ENCODE assay signal across 19 cellular contexts in the genomic region with DNA sequence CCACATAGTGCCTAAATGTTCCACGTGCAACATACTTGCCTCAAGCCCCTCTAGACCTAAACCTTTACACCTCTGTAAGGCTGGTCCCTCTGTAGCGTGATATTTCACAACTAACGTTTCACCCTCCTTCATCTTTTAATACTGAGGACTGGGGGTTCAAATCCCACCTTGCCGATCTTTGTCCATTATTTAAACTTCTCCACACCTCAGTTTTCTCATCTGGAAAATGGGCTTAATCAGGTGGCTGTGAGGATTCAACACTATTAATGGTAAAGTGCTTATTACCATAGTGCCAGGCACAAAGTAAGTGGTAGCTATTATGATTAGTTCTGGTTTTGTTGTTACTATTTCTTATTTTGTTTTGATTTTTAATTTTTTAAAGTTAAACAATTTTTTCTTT. TPM values are rescaled to one million over a fixed set of nuclear protein-coding genes. Genes with fewer than 3 reads are reported as not detected.
DNase-seq lines count a peak whose midpoint lies in the region; ATAC-seq, FAIRE-seq and TF ChIP-seq lines count a peak whose summit lies in the region.
"Had no signal": no experiment of that assay in that cellular context is flagged by ENCODE, and none has a peak within 500 bp of the region (broad histone marks: within the 10 kb centered on the region; RNA-seq: fewer than 3 reads in every experiment).

No MANE protein-coding gene starts in this region.

- H3K23me2 ChIP-seq in H1 (ENCODE audit: low read depth, low read length), result no peaks in the 10 kb centered on the region; the same call in 1 of the 2 replicates

- H3K36me3 Mint-ChIP-seq in CD4-positive, alpha-beta memory T cell, result no peaks in the 10 kb centered on the region
- H3K36me3 Mint-ChIP-seq: CD8-positive, alpha-beta T cell had no signal

- BruUV-seq in HCT116 (replicated peaks; lab: Mats Ljungman, UMichigan), result no TSS peak

- H3K9me2 ChIP-seq in HCT116 (ENCODE audit: insufficient read depth), result no peaks in the 10 kb centered on the region

- no peaks in the 10 kb centered on the region for H4K20me1 ChIP-seq in HCT116 (ENCODE audit: insufficient read depth)
- H4K20me1 ChIP-seq in H1 (replicated peaks in 1 of 2; ENCODE audit: control insufficient read depth in 1 of 2, insufficient read depth in 2 of 2, low read length in 2 of 2), result no peaks in the 10 kb centered on the region

- DNase-seq in A549 (ENCODE audit: low read depth in 1 of 2, low spot score in 1 of 2) (no peak), HCT116 (ENCODE audit: low read depth, low spot score) (no peak), H1 (ENCODE audit: low read depth in 1 of 2, low spot score in 2 of 2) (no peak)
- DNase-seq in CD4-positive, alpha-beta memory T cell, result no peak
- DNase-seq: 8988T; C1 segment of cervical spinal cord; Caco-2; CD8-positive, alpha-beta T cell; DMS153; DND-41; GM23248 had no signal

- H2BK20ac ChIP-seq in H1 (ENCODE audit: low read length), result no peak overlapping the region

- H3K9me3 ChIP-seq in A549 (no peaks in the 10 kb centered on the region), HCT116 (ENCODE audit: control insufficient read depth in 1 of 2, insufficient read depth in 1 of 2, low read depth in 1 of 2, low read length in 2 of 2) (no peaks in the 10 kb centered on the region), H1 (ENCODE audit: insufficient read depth in 2 of 2, low read depth in 1 of 2, low read length in 1 of 2) (no peaks in the 10 kb centered on the region)
- no peaks in the 10 kb centered on the region for H3K9me3 ChIP-seq in CD4-positive, alpha-beta memory T cell (ENCODE audit: control insufficient read depth in 1 of 2, low read length in 2 of 2)
- H3K9me3 ChIP-seq: Caco-2, HAP-1 had no signal

- intact Hi-C loops in HCT116 (cut with micrococcal nuclease), result no loop called here
- intact Hi-C loops in CD4-positive, alpha-beta memory T cell (cut with micrococcal nuclease), result no loop called here

- no peak overlapping the region for H2BK15ac ChIP-seq in H1 (ENCODE audit: low read length)

- no peak overlapping the region for H3K23ac ChIP-seq in H1 (ENCODE audit: insufficient read length)

- TF ChIP-seq CTCF in A549 (IDR thresholded peaks at IDR 0.05) (no peak), HCT116 (IDR thresholded peaks at IDR 0.05 in 2 of 3, conservative IDR thresholded peaks at IDR 0.05 in 1 of 3; ENCODE audit: borderline replicate concordance in 1 of 3, insufficient read depth in 1 of 3, low read depth in 2 of 3, low read length in 2 of 3) (no peak), H1 (IDR thresholded peaks at IDR 0.05; ENCODE audit: control extremely low read depth in 1 of 3, insufficient read depth in 1 of 3, low read depth in 1 of 3, low read length in 3 of 3) (no peak)

- H3K56ac ChIP-seq in H1 (replicated peaks; ENCODE audit: insufficient read length, low read depth, low read length), result no peak overlapping the region

- H3K4me2 ChIP-seq in A549 (no peak overlapping the region), HCT116 (ENCODE audit: low read length) (peak overlapping the region; percentile 66; the same call in 1 of the 2 replicates), H1 (ENCODE audit: insufficient read depth in 1 of 2, low read depth in 2 of 2, low read length in 2 of 2) (no peak overlapping the region)

- H2BK5ac ChIP-seq in H1 (ENCODE audit: low read depth, low read length), result no peak overlapping the region

- H4K91ac ChIP-seq in H1 (replicated peaks; ENCODE audit: insufficient read length, low read length), result no peak overlapping the region

- no peak overlapping the region for H3K14ac ChIP-seq in H1 (ENCODE audit: insufficient read length)

- no peak overlapping the region for H4K5ac ChIP-seq in H1 (ENCODE audit: insufficient read length, low read depth, low read length)

- H3K27ac ChIP-seq in A549 (peak overlapping the region; percentile 78 to 99; a peak in 5 of 6 replicates), HCT116 (ENCODE audit: low read depth, low read length) (no peak overlapping the region), H1 (ENCODE audit: low read depth, low read length) (no peak overlapping the region)
- H3K27ac ChIP-seq in CD4-positive, alpha-beta memory T cell (ENCODE audit: low read depth, low read length), result no peak overlapping the region
- H3K27ac ChIP-seq: GM23248 had no signal

- no peak overlapping the region for H4K8ac ChIP-seq in H1 (ENCODE audit: extremely low read depth, insufficient read depth, low read length)

- RAD21 ChIA-PET in HCT116 (lab: Charles Lee; ENCODE audit: low non-redundant PET in 1 of 2, low total read pairs in 2 of 2, uncharacterized antibody in 2 of 2, unreplicated experiment in 2 of 2), result no interaction called here

- no peaks in the 10 kb centered on the region for H3K36me3 ChIP-seq in HCT116 (ENCODE audit: control insufficient read depth in 1 of 2, insufficient read depth in 2 of 2, low read length in 2 of 2)
- no peaks in the 10 kb centered on the region for H3K36me3 ChIP-seq in H1 (ENCODE audit: control insufficient read depth in 2 of 4, insufficient read depth in 4 of 4, low read length in 3 of 4)
- H3K36me3 ChIP-seq in CD4-positive, alpha-beta memory T cell (ENCODE audit: insufficient read depth, low read length), result no peaks in the 10 kb centered on the region
- H3K36me3 ChIP-seq: HAP-1 had no signal

- H3K4me3 ChIP-seq in A549, result no peak overlapping the region
- no peak overlapping the region for H3K4me3 ChIP-seq in HCT116 (replicated peaks in 1 of 2; ENCODE audit: low read depth in 1 of 2, low read length in 2 of 2)
- no peak overlapping the region for H3K4me3 ChIP-seq in H1 (ENCODE audit: extremely low read depth in 1 of 4, insufficient read depth in 2 of 4, low read depth in 3 of 4, low read length in 4 of 4)
- H3K4me3 ChIP-seq in CD4-positive, alpha-beta memory T cell (ENCODE audit: low read length in 2 of 2), result no peak overlapping the region
- H3K4me3 ChIP-seq: GM23248, HAP-1 had no signal

- no peak overlapping the region for H3K4me3 Mint-ChIP-seq in CD4-positive, alpha-beta memory T cell
- H3K4me3 Mint-ChIP-seq: CD8-positive, alpha-beta T cell had no signal

- peaks cover 7 to 16% (median 8%) of the 10 kb centered on the region in 4 donors for H3K4me1 Mint-ChIP-seq in CD4-positive, alpha-beta memory T cell

- CTCF ChIA-PET in A549 (lab: Yijun Ruan, JAX), result interaction anchor here (1.5 to 5.9 kb wide), 2 partner anchors 31 to 76 kb away, joined by 4 to 46 read pairs; no protein-coding TSS in a partner anchor
- CTCF ChIA-PET in HCT116 (lab: Charles Lee), result no interaction called here
- CTCF ChIA-PET in H1 (lab: Charles Lee; ENCODE audit: partially characterized antibody), result interaction anchor here (0.6 to 6.0 kb wide), 8 partner anchors 12 to 876 kb away, joined by 3 to 26 read pairs (median 4); partner anchors contain the start of gene NFILZ
- CTCF ChIA-PET in CD4-positive, alpha-beta memory T cell (lab: Charles Lee; ENCODE audit: partially characterized antibody), result interaction anchor here (1.6 kb wide), 1 partner anchor 40 kb away, joined by 3 read pairs; no protein-coding TSS in a partner anchor

- 93% methylated on average over 4 of the region's 4 CpGs for WGBS in A549 (ENCODE audit: missing lambda C conversion rate)
- WGBS in H1 (ENCODE audit: extremely low coverage in 1 of 2, insufficient coverage in 1 of 2, insufficient read length in 1 of 2, insufficient replicate concordance in 2 of 2, low coverage in 1 of 2, low lambda C conversion rate in 2 of 2, missing lambda C conversion rate in 1 of 2), 2 experiments, result 86% methylated on average over 4 of the region's 4 CpGs; no CpG with 5 or more reads in 1 of the 2 experiments

- H3K79me1 ChIP-seq in H1 (ENCODE audit: low read depth, low read length), result no peaks in the 10 kb centered on the region

- TF ChIP-seq RAD21 in A549 (conservative IDR thresholded peaks at IDR 0.05 in 1 of 2, IDR thresholded peaks at IDR 0.05 in 1 of 2), result no peak
- TF ChIP-seq RAD21 in HCT116 (IDR thresholded peaks at IDR 0.05; ENCODE audit: low read depth), result no peak
- no peak for TF ChIP-seq RAD21 in H1 (IDR thresholded peaks at IDR 0.05 in 1 of 2, conservative IDR thresholded peaks at IDR 0.05 in 1 of 2; ENCODE audit: low read depth in 2 of 2, low read length in 2 of 2)

- H2BK12ac ChIP-seq in H1 (ENCODE audit: low read depth, low read length), result no peak overlapping the region

- ATAC-seq in A549 (no peak), HCT116 (no peak), HG03196 (IDR thresholded peaks at IDR 0.05; ENCODE audit: unreplicated experiment) (no peak)
- ATAC-seq: CD8-positive, alpha-beta T cell had no signal

- no peaks in the 10 kb centered on the region for H3K27me3 ChIP-seq in HCT116 (ENCODE audit: insufficient read depth, low read length)
- no peaks in the 10 kb centered on the region for H3K27me3 ChIP-seq in H1 (replicated peaks in 1 of 4; ENCODE audit: control insufficient read depth in 3 of 4, extremely low read depth in 1 of 4, insufficient read depth in 3 of 4, low read length in 3 of 4)
- H3K27me3 ChIP-seq in CD4-positive, alpha-beta memory T cell (ENCODE audit: insufficient read depth, low read length), result no peaks in the 10 kb centered on the region

- H2AFZ ChIP-seq in HCT116 (ENCODE audit: low read depth, low read length, poor library complexity, severe bottlenecking), result no peak overlapping the region
- no peak overlapping the region for H2AFZ ChIP-seq in H1 (ENCODE audit: low read length)
- H2AFZ ChIP-seq: GM23248 had no signal

- H3K4me1 ChIP-seq in A549 (peaks cover 37% of the 10 kb centered on the region), HCT116 (ENCODE audit: control insufficient read depth in 1 of 2, insufficient read depth in 2 of 2, low read length in 2 of 2) (peaks cover 3 to 19% of the 10 kb centered on the region in 2 experiments; a peak in 3 of 4 replicates), H1 (replicated peaks in 1 of 4; ENCODE audit: control insufficient read depth in 3 of 4, insufficient read depth in 4 of 4, low read length in 3 of 4) (no peaks in the 10 kb centered on the region)
- peaks cover 10% of the 10 kb centered on the region for H3K4me1 ChIP-seq in CD4-positive, alpha-beta memory T cell (ENCODE audit: insufficient read depth, low read length)
- H3K4me1 ChIP-seq: Caco-2, HAP-1 had no signal

- H3K27ac Mint-ChIP-seq in CD4-positive, alpha-beta memory T cell, result no peak overlapping the region
- H3K27ac Mint-ChIP-seq: CD8-positive, alpha-beta T cell had no signal

- H3K9me3 Mint-ChIP-seq in CD4-positive, alpha-beta memory T cell, result peaks cover 0 to 1% (median 0%) of the 10 kb centered on the region in 8 donors
- H3K9me3 Mint-ChIP-seq: CD8-positive, alpha-beta T cell had no signal

- TF ChIP-seq POLR2A in A549 (IDR thresholded peaks at IDR 0.05; ENCODE audit: low read length), result no peak
- no peak for TF ChIP-seq POLR2A in HCT116 (IDR thresholded peaks at IDR 0.05; ENCODE audit: borderline replicate concordance, extremely low read depth, insufficient read depth, insufficient read length)
- TF ChIP-seq POLR2A in H1 (IDR thresholded peaks at IDR 0.05; ENCODE audit: control extremely low read depth in 1 of 2, low read depth in 2 of 2, low read length in 2 of 2), result no peak

- no peak overlapping the region for H3K18ac ChIP-seq in H1 (ENCODE audit: extremely low read depth, low read length)

- H2AK5ac ChIP-seq in H1 (ENCODE audit: low read depth, low read length), result no peak overlapping the region

- H3K4ac ChIP-seq in H1 (replicated peaks; ENCODE audit: insufficient read length, low read depth, low read length), result no peak overlapping the region

- FAIRE-seq in A549 (lab: Jason Lieb, UNC) (no peak), H1 (lab: Jason Lieb, UNC) (no peak)
- FAIRE-seq: G401.6, GM12892, GM19239, H54 had no signal

- no peak overlapping the region for H2BK120ac ChIP-seq in H1 (replicated peaks; ENCODE audit: low read depth, low read length)

- H3K79me2 ChIP-seq in HCT116 (ENCODE audit: insufficient read depth, low read length), result no peaks in the 10 kb centered on the region
- H3K79me2 ChIP-seq in H1 (ENCODE audit: control insufficient read depth in 1 of 2, insufficient read depth in 2 of 2, low read length in 2 of 2), result no peaks in the 10 kb centered on the region

- H3K9ac ChIP-seq in HCT116 (ENCODE audit: low read length), result no peak overlapping the region
- H3K9ac ChIP-seq in H1 (replicated peaks in 1 of 4; ENCODE audit: extremely low read depth in 1 of 4, low read depth in 3 of 4, low read length in 3 of 4), result no peak overlapping the region
- H3K9ac ChIP-seq: GM23248 had no signal

- no peak for TF ChIP-seq EP300 in A549 (IDR thresholded peaks at IDR 0.05)
- TF ChIP-seq EP300 in H1 (IDR thresholded peaks at IDR 0.05; ENCODE audit: borderline replicate concordance in 1 of 2, low read depth in 2 of 2, low read length in 2 of 2), result no peak

- peaks cover 3 to 9% of the 10 kb centered on the region in 2 donors for H3K27me3 Mint-ChIP-seq in CD4-positive, alpha-beta memory T cell

- POLR2A ChIA-PET in A549 (lab: Yijun Ruan, JAX) (no interaction called here), HCT116 (lab: Charles Lee) (no interaction called here), H1 (lab: Charles Lee; ENCODE audit: partially characterized antibody) (interaction anchor here (0.6 to 1.6 kb wide), 3 partner anchors 9 to 27 kb away, joined by 3 to 4 read pairs (median 4); no protein-coding TSS in a partner anchor)
- POLR2A ChIA-PET in CD4-positive, alpha-beta memory T cell (lab: Charles Lee; ENCODE audit: partially characterized antibody), result no interaction called here

RNA-seq across cellular contexts. Expression of gene ADAMTS10, which starts 7.5 kb away (rescaled TPM):
- 26.7 and 33.2 TPM in 2 replicates for polyA plus RNA-seq in A549 (2011; rRNA removed)
- polyA plus RNA-seq in A549 (2012; cell fraction: cytosol; rRNA removed), result 23.0 and 34.1 TPM in 2 replicates
- 263 and 313 TPM in 2 replicates for polyA plus RNA-seq in A549 (2012; cell fraction: nucleus; rRNA removed)
- polyA plus RNA-seq in A549 (2017; fragmentation: RNase III; extraction: RNeasy Plus Mini Kit Qiagen cat#74134 plus additional on column Dnase treatment), result 39.0 to 73.0 TPM (median 49.3 TPM) in 3 replicates
- polyA minus RNA-seq in A549 (2011; rRNA and poly(A)+ RNA removed), result 28.3 and 29.4 TPM in 2 replicates
- 10.2 TPM for total RNA-seq in HCT116 (2021; ENCODE audit: unreplicated experiment)
- 8.4 TPM in 2 replicates for polyA plus RNA-seq in HCT116 (2012)
- total RNA-seq in H1 (2021; fragmentation: NEBNext Ultra II Directional; extraction: Animal tissue kit (Norgen Biotek cat#: 25700)), result 14.0 and 17.4 TPM in 2 replicates
- polyA plus RNA-seq in H1 (2011; rRNA removed), result 6.9 and 16.1 TPM in 2 replicates
- 14.8 TPM for polyA plus RNA-seq in H1 (2011; cell fraction: cytosol; rRNA removed)
- 78.6 TPM for polyA plus RNA-seq in H1 (2011; cell fraction: nucleus; rRNA removed)
- 8.6 to 15.2 TPM (median 12.4 TPM) in 4 replicates for polyA plus RNA-seq in H1 (2012, experiment 1 of 2)
- polyA plus RNA-seq in H1 (2012, experiment 2 of 2), result 3.7 TPM
- polyA plus RNA-seq in H1 (2013, experiment 1 of 2), result 13.2 TPM
- polyA plus RNA-seq in H1 (2013, experiment 2 of 2), result 11.6 TPM
- polyA minus RNA-seq in H1 (2011; rRNA and poly(A)+ RNA removed), result 9.3 and 10.6 TPM in 2 replicates
- polyA minus RNA-seq in H1 (2011; cell fraction: cytosol; rRNA and poly(A)+ RNA removed), result 7.6 TPM
- polyA minus RNA-seq in H1 (2011; cell fraction: nucleus; rRNA and poly(A)+ RNA removed), result 30.6 TPM
- total RNA-seq in CD4-positive, alpha-beta memory T cell, result 10 to 100 TPM; 66.0 to 67.2 TPM
- 1 to 10 TPM in 1 of 2 donors, under 1 TPM in 1; 0.59 to 2.2 TPM for polyA plus RNA-seq in CD4-positive, alpha-beta memory T cell

RNA-seq across cellular contexts. Expression of gene NFILZ, which starts 12.4 kb away (rescaled TPM):
- polyA plus RNA-seq in A549 (2011; rRNA removed) (not detected in 2 replicates), A549 (2017; fragmentation: RNase III; extraction: RNeasy Plus Mini Kit Qiagen cat#74134 plus additional on column Dnase treatment) (not detected in 3 replicates), H1 (2011; rRNA removed) (not detected in 2 replicates)
- polyA plus RNA-seq in A549 (2012; cell fraction: cytosol; rRNA removed), result not detected in 2 replicates
- not detected in 2 replicates for polyA plus RNA-seq in A549 (2012; cell fraction: nucleus; rRNA removed)
- not detected in 2 replicates for polyA minus RNA-seq in A549 (2011; rRNA and poly(A)+ RNA removed)
- total RNA-seq in HCT116 (2021; ENCODE audit: unreplicated experiment), result not detected
- not detected in 2 replicates for polyA plus RNA-seq in HCT116 (2012)
- not detected in 2 replicates for total RNA-seq in H1 (2021; fragmentation: NEBNext Ultra II Directional; extraction: Animal tissue kit (Norgen Biotek cat#: 25700))
- polyA plus RNA-seq in H1 (2011; cell fraction: cytosol; rRNA removed), result not detected
- not detected for polyA plus RNA-seq in H1 (2011; cell fraction: nucleus; rRNA removed)
- not detected in 4 replicates for polyA plus RNA-seq in H1 (2012, experiment 1 of 2)
- polyA plus RNA-seq in H1 (2012, experiment 2 of 2), result not detected
- not detected for polyA plus RNA-seq in H1 (2013, experiment 1 of 2)
- not detected for polyA plus RNA-seq in H1 (2013, experiment 2 of 2)
- polyA minus RNA-seq in H1 (2011; rRNA and poly(A)+ RNA removed), result not detected in 2 replicates
- polyA minus RNA-seq in H1 (2011; cell fraction: cytosol; rRNA and poly(A)+ RNA removed), result not detected
- not detected for polyA minus RNA-seq in H1 (2011; cell fraction: nucleus; rRNA and poly(A)+ RNA removed)
- not detected for total RNA-seq in CD4-positive, alpha-beta memory T cell
- polyA plus RNA-seq in CD4-positive, alpha-beta memory T cell, result not detected
- total RNA-seq: A673; Caco-2; CD8-positive, alpha-beta T cell; GM23248 had no signal
- polyA plus RNA-seq: BJ, GM23248 had no signal

RNA-seq across cellular contexts. Expression of gene MYO1F, which starts 40.7 kb away (rescaled TPM):
- polyA plus RNA-seq in A549 (2011; rRNA removed) (0.37 and 0.95 TPM in 2 replicates), A549 (2017; fragmentation: RNase III; extraction: RNeasy Plus Mini Kit Qiagen cat#74134 plus additional on column Dnase treatment) (0.17 to 0.24 TPM (median 0.23 TPM) in 3 replicates), H1 (2011; rRNA removed) (1.4 and 3.1 TPM in 2 replicates)
- 0.45 TPM in 2 replicates for polyA plus RNA-seq in A549 (2012; cell fraction: cytosol; rRNA removed)
- 0.60 and 0.76 TPM in 2 replicates for polyA plus RNA-seq in A549 (2012; cell fraction: nucleus; rRNA removed)
- 1.2 and 1.9 TPM in 2 replicates for polyA minus RNA-seq in A549 (2011; rRNA and poly(A)+ RNA removed)
- 0.39 TPM for total RNA-seq in HCT116 (2021; ENCODE audit: unreplicated experiment)
- polyA plus RNA-seq in HCT116 (2012), result 1.6 and 2.3 TPM in 2 replicates
- total RNA-seq in H1 (2021; fragmentation: NEBNext Ultra II Directional; extraction: Animal tissue kit (Norgen Biotek cat#: 25700)), result 2.2 and 4.6 TPM in 2 replicates
- polyA plus RNA-seq in H1 (2011; cell fraction: cytosol; rRNA removed), result 1.6 TPM
- polyA plus RNA-seq in H1 (2011; cell fraction: nucleus; rRNA removed), result 2.8 TPM
- polyA plus RNA-seq in H1 (2012, experiment 1 of 2), result 6.5 to 9.2 TPM (median 8.1 TPM) in 4 replicates
- polyA plus RNA-seq in H1 (2012, experiment 2 of 2), result 2.3 TPM
- polyA plus RNA-seq in H1 (2013, experiment 1 of 2), result 3.7 TPM
- polyA plus RNA-seq in H1 (2013, experiment 2 of 2), result 3.5 TPM
- polyA minus RNA-seq in H1 (2011; rRNA and poly(A)+ RNA removed), result 3.1 and 5.2 TPM in 2 replicates
- polyA minus RNA-seq in H1 (2011; cell fraction: cytosol; rRNA and poly(A)+ RNA removed), result 2.1 TPM
- polyA minus RNA-seq in H1 (2011; cell fraction: nucleus; rRNA and poly(A)+ RNA removed), result 3.9 TPM
- 100 to 1,000 TPM; 329 to 359 TPM for total RNA-seq in CD4-positive, alpha-beta memory T cell
- 100 to 1,000 TPM in 1 of 2 donors, 10 to 100 TPM in 1; 35.9 to 112 TPM for polyA plus RNA-seq in CD4-positive, alpha-beta memory T cell

Comparison
In these comparisons a context has a peak if more than half of its experiments do, and no peak if none do; other contexts are left out.
1. H3K27ac ChIP-seq: peak in A549 (2 of 2); none in HCT116 (single experiment), H1 (single experiment) and CD4-positive, alpha-beta memory T cell (single experiment).
2. RNA of gene MYO1F, which starts 40.7 kb away (total RNA-seq): 329 to 359 TPM in CD4-positive, alpha-beta memory T cell; 2.2 to 4.6 TPM in H1 and 0.39 TPM in HCT116 (single experiment); every median in the first group is over 10 times any median in the second.
3. Of the 18 proteins assayed by ChIP-seq in both H1 and A549: peak only in H1: none; only in A549: none; in both: KDM1A; in neither: 16; mixed calls (peak in some experiments, not most) for 1.